1 cellular context compared by ENCODE assay signal in genomic region chr3:38516669-38517068, GRCh38.
TF ChIP-seq lines count a peak whose summit lies in the region.

No MANE protein-coding gene starts in this region.

TF ChIP-seq in K562, 482 proteins besides CTCF, POLR2A, EP300 and RAD21 (continues in another document):
- TF ChIP-seq JUND (IDR thresholded peaks at IDR 0.05; ENCODE audit: borderline replicate concordance, low read depth, low read length) = peak; percentile 55; the same call in 1 of the 2 replicates
- TF ChIP-seq JUND (tag; IDR thresholded peaks at IDR 0.05; ENCODE audit: borderline replicate concordance, low read depth, low read length) = peak; percentile 55; the same call in 2 of the 3 replicates
- TF ChIP-seq SMARCA4 (IDR thresholded peaks at IDR 0.05) = 0 out of 2 replicates have a peak, but pooled peaks have one; percentile 26
- peak; percentile 23; the same call in 1 of the 2 replicates for TF ChIP-seq EP400 (IDR thresholded peaks at IDR 0.05)
- 0 out of 2 replicates have a peak, but pooled peaks have one; percentile 26 for TF ChIP-seq HMBOX1 (IDR thresholded peaks at IDR 0.05)
- 0 out of 2 replicates have a peak, but pooled peaks have one; percentile 50 for TF ChIP-seq CHAMP1 (IDR thresholded peaks at IDR 0.05)
- TF ChIP-seq CEBPG (CRISPR knock-in tag; IDR thresholded peaks at IDR 0.05) = no peak
- 0 out of 4 replicates have a peak, but pooled peaks of 1 of the 2 experiments have one; percentile 29 for TF ChIP-seq CEBPG (tag; conservative IDR thresholded peaks at IDR 0.05 in 1 of 2, IDR thresholded peaks at IDR 0.05 in 1 of 2)
- TF ChIP-seq FOSL1 (tag; conservative IDR thresholded peaks at IDR 0.05) = peak; percentile 70
- TF ChIP-seq TRIM28 (IDR thresholded peaks at IDR 0.05) = no peak
- no peak for TF ChIP-seq CREB3L1 (IDR thresholded peaks at IDR 0.05; ENCODE audit: borderline replicate concordance, low read depth)
- TF ChIP-seq ARID3A (IDR thresholded peaks at IDR 0.05; ENCODE audit: borderline replicate concordance, low read depth, low read length) = 0 out of 2 replicates have a peak, but pooled peaks have one; percentile 22
- TF ChIP-seq MAFF (IDR thresholded peaks at IDR 0.05; ENCODE audit: low read length) = peak; percentile 51; the same call in 1 of the 2 replicates
- TF ChIP-seq ZC3H8 (IDR thresholded peaks at IDR 0.05) = no peak
- peak; percentile 76 for TF ChIP-seq MYBL2 (IDR thresholded peaks at IDR 0.05; ENCODE audit: low read depth)
- no peak for TF ChIP-seq MYBL2 (CRISPR knock-in tag; IDR thresholded peaks at IDR 0.05; ENCODE audit: borderline replicate concordance)
- no peak for TF ChIP-seq IRF1 (CRISPR knock-in tag; IDR thresholded peaks at IDR 0.05; ENCODE audit: borderline replicate concordance)
- no peak for TF ChIP-seq ZNF395 (CRISPR knock-in tag; IDR thresholded peaks at IDR 0.05)
- no peak for TF ChIP-seq KLF6 (CRISPR knock-in tag; IDR thresholded peaks at IDR 0.05; ENCODE audit: borderline replicate concordance)
- TF ChIP-seq MAFK (IDR thresholded peaks at IDR 0.05; ENCODE audit: low read length) = peak; percentile 75
- TF ChIP-seq PBX2 (CRISPR knock-in tag; IDR thresholded peaks at IDR 0.05; ENCODE audit: low read depth) = no peak
- TF ChIP-seq PBX2 (tag; conservative IDR thresholded peaks at IDR 0.05; ENCODE audit: low read depth) = peak; percentile 73
- peak; percentile 91 for TF ChIP-seq C11orf30 (IDR thresholded peaks at IDR 0.05; ENCODE audit: low read depth)
- peak; percentile 66 for TF ChIP-seq MEIS2 (IDR thresholded peaks at IDR 0.05; ENCODE audit: partially characterized antibody)
- peak; percentile 67; the same call in 1 of the 2 replicates for TF ChIP-seq NFE2 (IDR thresholded peaks at IDR 0.05; ENCODE audit: low read depth)
- peak; percentile 81 for TF ChIP-seq ZNF239 (CRISPR knock-in tag; IDR thresholded peaks at IDR 0.05)
- TF ChIP-seq FOXM1 (IDR thresholded peaks at IDR 0.05; ENCODE audit: low read depth) = peak; percentile 39; the same call in 1 of the 2 replicates
- no peak for TF ChIP-seq FOXM1 (CRISPR knock-in tag; IDR thresholded peaks at IDR 0.05; ENCODE audit: low read depth)
- TF ChIP-seq DPF2 (IDR thresholded peaks at IDR 0.05) = peak; percentile 76
- TF ChIP-seq ATF3 (IDR thresholded peaks at IDR 0.05) = peak; percentile 60
- TF ChIP-seq ATF3 (CRISPR knock-in tag; conservative IDR thresholded peaks at IDR 0.05) = no peak
- no peak for TF ChIP-seq SIX5 (IDR thresholded peaks at IDR 0.05; ENCODE audit: borderline replicate concordance in 1 of 2, insufficient read depth in 1 of 2, low read depth in 1 of 2, low read length in 2 of 2)
- no peak for TF ChIP-seq TFE3 (CRISPR knock-in tag; IDR thresholded peaks at IDR 0.05)
- TF ChIP-seq SOX6 (IDR thresholded peaks at IDR 0.05) = peak; percentile 69
- peak; percentile 63 for TF ChIP-seq PKNOX1 (IDR thresholded peaks at IDR 0.05)
- peak; percentile 74; the same call in 1 of the 2 replicates for TF ChIP-seq BACH1 (tag; IDR thresholded peaks at IDR 0.05)
- peak; percentile 93 for TF ChIP-seq MAFG (tag; conservative IDR thresholded peaks at IDR 0.05)
- TF ChIP-seq ATF6 (CRISPR knock-in tag; IDR thresholded peaks at IDR 0.05) = no peak
- 0 out of 2 replicates have a peak, but pooled peaks have one; percentile 18 for TF ChIP-seq ARID1B (IDR thresholded peaks at IDR 0.05)
- TF ChIP-seq ZNF316 (IDR thresholded peaks at IDR 0.05) = peak; percentile 97
